Comparison of ENCODE assay signal across 1 cellular context in the genomic region with DNA sequence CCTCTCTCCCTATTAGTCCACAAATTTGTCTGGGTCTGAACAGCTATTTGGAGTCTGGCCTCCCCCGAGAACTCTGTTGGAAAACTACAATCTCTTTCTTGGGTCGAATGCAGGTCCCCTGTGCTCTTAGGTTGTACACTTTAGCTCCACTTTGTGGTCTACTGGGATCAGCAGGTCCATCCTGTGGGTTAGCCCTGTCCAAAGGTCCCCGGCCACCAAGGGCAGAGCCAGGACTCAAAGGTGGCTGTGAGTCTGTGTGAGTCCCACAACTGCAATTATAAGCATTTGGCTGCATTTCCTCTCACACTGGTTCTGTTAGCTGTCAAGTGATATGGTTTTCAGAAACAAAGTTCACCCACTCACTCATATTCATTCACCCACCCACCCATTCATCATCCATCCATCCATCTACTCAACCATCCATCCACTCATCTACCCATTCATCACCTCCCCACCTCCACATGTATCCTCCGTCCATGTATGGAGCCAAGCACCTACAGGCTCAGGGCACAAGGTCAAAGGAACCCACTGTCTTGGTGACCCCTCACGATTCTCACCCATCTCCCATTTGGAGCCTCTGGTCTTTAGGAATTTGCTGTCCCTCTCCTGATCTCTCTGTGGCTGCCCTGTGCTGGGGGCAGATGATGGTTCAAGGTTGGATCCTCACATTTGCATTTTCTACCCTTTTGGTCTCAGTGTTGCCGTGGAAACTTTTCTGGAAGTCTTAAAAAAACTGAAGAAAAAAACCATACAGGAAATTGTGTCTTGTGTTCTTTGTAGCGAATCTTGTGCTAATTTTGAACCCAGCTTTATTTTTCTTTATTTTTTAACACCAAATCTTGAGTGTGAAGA.
TF ChIP-seq lines count a peak whose summit lies in the region.

No MANE protein-coding gene starts in this region.

TF ChIP-seq in SK-N-SH, 30 proteins besides CTCF, POLR2A, EP300 and RAD21:
- TF ChIP-seq ELF1 (IDR thresholded peaks at IDR 0.05) (no peak), GABPA (IDR thresholded peaks at IDR 0.05; ENCODE audit: low read depth) (no peak), SMC3 (IDR thresholded peaks at IDR 0.05; ENCODE audit: low read depth, low read length) (no peak), RXRA (IDR thresholded peaks at IDR 0.05; ENCODE audit: borderline replicate concordance, low read depth) (no peak), YY1 (IDR thresholded peaks at IDR 0.05; ENCODE audit: low read depth) (no peak), SIN3A (IDR thresholded peaks at IDR 0.05; ENCODE audit: borderline replicate concordance, low read depth, low read length) (no peak), MEF2A (IDR thresholded peaks at IDR 0.05; ENCODE audit: borderline replicate concordance, low read depth) (no peak), GATA2 (CRISPR knock-in tag; IDR thresholded peaks at IDR 0.05) (no peak), RFX5 (IDR thresholded peaks at IDR 0.05; ENCODE audit: low read length) (no peak), MXI1 (IDR thresholded peaks at IDR 0.05; ENCODE audit: low read depth, low read length) (no peak), FOXM1 (IDR thresholded peaks at IDR 0.05; ENCODE audit: low read depth) (no peak), TAF1 (IDR thresholded peaks at IDR 0.05; ENCODE audit: borderline replicate concordance, low read depth, low read length) (no peak), NFIC (IDR thresholded peaks at IDR 0.05; ENCODE audit: borderline replicate concordance) (no peak)
- TF ChIP-seq, protein P1, sequence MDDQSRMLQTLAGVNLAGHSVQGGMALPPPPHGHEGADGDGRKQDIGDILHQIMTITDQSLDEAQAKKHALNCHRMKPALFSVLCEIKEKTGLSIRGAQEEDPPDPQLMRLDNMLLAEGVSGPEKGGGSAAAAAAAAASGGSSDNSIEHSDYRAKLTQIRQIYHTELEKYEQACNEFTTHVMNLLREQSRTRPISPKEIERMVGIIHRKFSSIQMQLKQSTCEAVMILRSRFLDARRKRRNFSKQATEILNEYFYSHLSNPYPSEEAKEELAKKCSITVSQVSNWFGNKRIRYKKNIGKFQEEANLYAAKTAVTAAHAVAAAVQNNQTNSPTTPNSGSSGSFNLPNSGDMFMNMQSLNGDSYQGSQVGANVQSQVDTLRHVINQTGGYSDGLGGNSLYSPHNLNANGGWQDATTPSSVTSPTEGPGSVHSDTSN (IDR thresholded peaks at IDR 0.05): no peak
